8 cellular contexts compared by ENCODE assay signal in the genomic region with DNA sequence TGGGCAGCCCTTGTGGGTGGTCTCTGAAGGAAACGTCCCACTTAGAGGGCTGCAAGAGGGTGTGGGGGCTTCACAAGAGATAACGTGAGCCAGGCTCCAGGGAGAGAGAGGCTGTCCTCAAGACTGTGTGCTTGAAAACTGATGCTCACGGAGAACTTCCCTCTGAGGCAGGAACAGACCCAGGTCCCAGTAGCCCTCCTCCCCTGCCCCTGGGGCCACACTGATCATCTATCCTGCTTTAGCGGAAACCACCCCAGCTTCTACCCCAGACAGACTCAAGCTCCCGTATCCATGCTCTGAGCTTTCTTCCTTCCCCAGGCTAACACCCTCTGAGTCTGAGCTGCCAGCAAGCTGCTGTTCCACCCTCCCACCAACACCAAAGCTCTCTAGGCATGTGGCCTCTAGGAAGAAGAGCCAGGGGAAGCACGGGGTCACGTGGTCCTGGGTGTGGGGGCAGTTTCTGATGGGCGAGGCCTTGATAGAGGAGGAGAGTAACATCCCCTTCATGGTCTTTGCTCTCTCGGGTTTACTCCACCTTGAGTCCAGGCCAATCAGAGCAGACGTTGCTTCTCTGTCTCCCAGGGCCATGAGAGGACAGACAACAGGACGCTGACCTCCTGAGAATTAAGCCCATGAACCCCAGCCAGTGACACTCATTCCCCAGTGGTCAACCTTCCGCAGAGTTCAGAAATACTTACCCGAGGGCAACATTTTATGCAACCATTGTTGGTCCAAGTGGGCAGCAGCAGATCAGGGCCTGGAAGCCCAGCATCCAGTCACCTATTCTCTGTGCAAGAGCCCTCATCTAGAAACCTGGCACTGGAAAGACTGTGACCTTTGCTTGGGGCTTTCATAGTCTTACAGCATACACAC. TPM values are rescaled to one million over a fixed set of nuclear protein-coding genes. Genes with fewer than 3 reads are reported as not detected.
DNase-seq lines count a peak whose midpoint lies in the region; ATAC-seq, FAIRE-seq and TF ChIP-seq lines count a peak whose summit lies in the region.

No MANE protein-coding gene starts in this region.

- H3K4me1 ChIP-seq in CD8-positive, alpha-beta memory T cell (ENCODE audit: insufficient read depth, low read length) = peaks cover 16% of the 10 kb centered on the region

- peak overlapping the region; percentile 83 for H3K27ac ChIP-seq in CD8-positive, alpha-beta memory T cell (ENCODE audit: low read depth, low read length)

- H3K36me3 ChIP-seq in CD8-positive, alpha-beta memory T cell (ENCODE audit: insufficient read depth, low read length) = no peaks in the 10 kb centered on the region

- TF ChIP-seq CTCF in omental fat pad (IDR thresholded peaks at IDR 0.05) = no peak

- peak overlapping the region; percentile 93 to 99 (median 97) for H3K4me3 Mint-ChIP-seq in CD8-positive, alpha-beta memory T cell

- H3K36me3 Mint-ChIP-seq in CD8-positive, alpha-beta memory T cell = peaks cover 0 to 34% (median 4%) of the 10 kb centered on the region in 3 donors

- no peaks in the 10 kb centered on the region for H3K9me3 ChIP-seq in CD8-positive, alpha-beta memory T cell (ENCODE audit: low read length)
- no peaks in the 10 kb centered on the region for H3K9me3 ChIP-seq in iPS-18c (ENCODE audit: control insufficient read depth, insufficient read depth, low read length)

- peak in 3 of 5 donors; percentile 17 to 21 (median 18) for DNase-seq in CD8-positive, alpha-beta memory T cell
- DNase-seq in GM19239 (ENCODE audit: insufficient read length, low spot score) (peak; percentile 92), RKO (ENCODE audit: low spot score) (peak; percentile 83), amniotic epithelial cell (ENCODE audit: low read depth) (peak; percentile 62), omental fat pad (ENCODE audit: low spot score) (no peak)
- DNase-seq in stimulated activated CD4-positive, alpha-beta T cell treated with anti-CD3 and anti-CD28 coated beads, Interleukin-12 subunit alpha, Interleukin-12 subunit beta, amount 100 ng/mL, for 4 hours = peak; percentile 51

- peak overlapping the region; percentile 65 to 98 (median 95) for H3K27ac Mint-ChIP-seq in CD8-positive, alpha-beta memory T cell

- peak overlapping the region; percentile 93 for H3K4me3 ChIP-seq in CD8-positive, alpha-beta memory T cell (ENCODE audit: low read length)
- peak overlapping the region; percentile 85 for H3K4me3 ChIP-seq in iPS-18c (ENCODE audit: insufficient read depth, low read depth, low read length)

- H3K27me3 ChIP-seq in CD8-positive, alpha-beta memory T cell (ENCODE audit: insufficient read depth, low read length, poor library complexity, severe bottlenecking) = no peaks in the 10 kb centered on the region

- no peaks in the 10 kb centered on the region for H3K9me3 Mint-ChIP-seq in CD8-positive, alpha-beta memory T cell

- ATAC-seq in HG03342 (IDR thresholded peaks at IDR 0.05; ENCODE audit: unreplicated experiment) (peak; percentile 71), omental fat pad (ENCODE audit: low FRiP score) (no peak)

- CTCF ChIA-PET in CD8-positive, alpha-beta memory T cell (lab: Charles Lee) = interaction anchor here (0.6 to 12.1 kb wide), 7 partner anchors 10 to 147 kb away, joined by 3 to 185 read pairs (median 4); a partner anchor contains a TSS

- no peaks in the 10 kb centered on the region for H3K27me3 Mint-ChIP-seq in CD8-positive, alpha-beta memory T cell

- FAIRE-seq in GM19239 (lab: Jason Lieb, UNC) = peak; percentile 92

- peaks cover 28 to 31% (median 28%) of the 10 kb centered on the region in 3 donors for H3K4me1 Mint-ChIP-seq in CD8-positive, alpha-beta memory T cell

- POLR2A ChIA-PET in CD8-positive, alpha-beta memory T cell (lab: Charles Lee) = interaction anchor here (0.7 to 4.9 kb wide), 4 partner anchors 14 to 118 kb away, joined by 5 to 29 read pairs (median 20); a partner anchor contains a TSS

RNA-seq across cellular contexts. Expression of a gene that starts 1.3 kb away (rescaled TPM):
- total RNA-seq in CD8-positive, alpha-beta memory T cell = 10 to 100 TPM; 79.6 to 88.3 TPM
- polyA plus RNA-seq in CD8-positive, alpha-beta memory T cell = 16.9 TPM
- total RNA-seq in omental fat pad = 10 to 100 TPM; 33.6 to 53.4 (median 42.9) TPM

RNA-seq across cellular contexts. Expression of a gene that starts 19.1 kb away (rescaled TPM):
- 10 to 100 TPM; 69.0 to 72.4 TPM for total RNA-seq in CD8-positive, alpha-beta memory T cell
- polyA plus RNA-seq in CD8-positive, alpha-beta memory T cell = 83.9 TPM
- 10 to 100 TPM; 50.1 to 76.0 (median 54.4) TPM for total RNA-seq in omental fat pad

RNA-seq across cellular contexts. Expression of a gene that starts 19.3 kb away (rescaled TPM):
- 1 to 10 TPM; 1.5 to 1.6 TPM for total RNA-seq in CD8-positive, alpha-beta memory T cell
- polyA plus RNA-seq in CD8-positive, alpha-beta memory T cell = 1.5 TPM
- total RNA-seq in omental fat pad = 1 to 10 TPM in 3 of 4 donors, under 1 TPM in 1; 0.94 to 4.3 (median 1.3) TPM

RNA-seq across cellular contexts. Expression of a gene that starts 24.1 kb away (rescaled TPM):
- not detected for total RNA-seq in CD8-positive, alpha-beta memory T cell
- not detected for polyA plus RNA-seq in CD8-positive, alpha-beta memory T cell
- not detected for total RNA-seq in omental fat pad

RNA-seq across cellular contexts. Expression of a gene that starts 35.0 kb away (rescaled TPM):
- 1 to 10 TPM in 1 of 2 experiments, under 1 TPM in 1; 0.58 to 1.1 TPM for total RNA-seq in CD8-positive, alpha-beta memory T cell
- not detected for polyA plus RNA-seq in CD8-positive, alpha-beta memory T cell
- 1 to 10 TPM in 2 of 4 donors, under 1 TPM in 1, not detected in 1; 0.96 to 2.8 (median 1.2) TPM for total RNA-seq in omental fat pad
